ENCODE assay signal across 17 cellular contexts in the genomic region with DNA sequence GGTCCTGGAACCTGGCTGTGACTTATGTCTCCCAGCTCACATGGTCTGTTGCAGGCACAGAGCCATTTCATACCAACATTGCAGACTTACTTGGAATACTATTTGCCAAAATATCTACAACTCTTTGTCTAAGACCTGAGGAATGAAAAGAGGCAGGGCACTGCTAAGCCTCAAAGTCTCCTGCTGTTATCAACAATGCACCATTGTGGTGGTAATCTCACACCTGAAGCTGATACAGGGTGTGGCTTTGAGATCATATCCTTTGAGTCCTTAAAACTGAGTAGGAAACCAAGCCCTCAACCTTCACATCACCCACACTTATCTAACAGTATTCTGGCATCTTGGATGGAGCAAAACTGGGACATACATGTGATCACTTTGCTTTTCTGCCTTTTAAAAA.
"Had no signal": no experiment of that assay in that cellular context is flagged by ENCODE, and none has a peak within 500 bp of the region (broad histone marks: within the 10 kb centered on the region; RNA-seq: fewer than 3 reads in every experiment).

No MANE protein-coding gene starts in this region.

- ATAC-seq: activated naive CD4-positive, alpha-beta T cell treated with anti-CD3 and anti-CD28 coated beads, Interleukin-2, amount 50 U/mL, for 72 hours; naive thymus-derived CD8-positive, alpha-beta T cell; stimulated activated naive B cell treated with anti-CD40 and anti-IgM and Interleukin-4, amounts not matched to agents 10 μg/mL and 1 μg/mL and 100 μg/mL, for 72 hours had no signal

- H3K4me1 ChIP-seq: left ventricle myocardium inferior, prostate gland, uterus had no signal

- H3K36me3 ChIP-seq: left ventricle myocardium inferior, prostate gland, uterus had no signal

- H3K4me3 ChIP-seq: hepatocyte, left ventricle myocardium inferior, prostate gland, uterus had no signal

- H3K79me2 ChIP-seq: hepatocyte had no signal

- H3K27ac ChIP-seq: hepatocyte, left ventricle myocardium inferior, prostate gland, uterus had no signal

- DNase-seq: activated gamma-delta T cell treated with Interleukin-2 at 50 U/mL for 16 hours; activated T-cell treated with anti-CD3 and anti-CD28 coated beads, Interleukin-2, amount 50 U/mL, for 1 hour; aorta; effector CD4-positive, alpha-beta T cell; erythroblast; foreskin melanocyte; kidney glomerular epithelial cell; left ventricle myocardium inferior; naive thymus-derived CD8-positive, alpha-beta T cell; stimulated activated CD4-positive, alpha-beta T cell treated with anti-CD3 and anti-CD28 coated beads, Interleukin-2, amount 100 ng/mL, for 48 hours; stimulated activated CD8-positive, alpha-beta memory T cell treated with anti-CD3 and anti-CD28 coated beads, Interleukin-4, amount 100 ng/mL, for 48 hours; stimulated activated naive B cell treated with anti-CD40 and anti-IgM and Interleukin-4, amounts not matched to agents 10 μg/mL and 1 μg/mL and 100 μg/mL, for 72 hours; trophoblast cell; uterus had no signal

- H3K4me2 ChIP-seq: hepatocyte had no signal

- H3K27me3 ChIP-seq: hepatocyte, uterus had no signal

- H3K9me3 ChIP-seq: prostate gland, uterus had no signal
